Comparison of ENCODE assay signal across 11 cellular contexts in the genomic region with DNA sequence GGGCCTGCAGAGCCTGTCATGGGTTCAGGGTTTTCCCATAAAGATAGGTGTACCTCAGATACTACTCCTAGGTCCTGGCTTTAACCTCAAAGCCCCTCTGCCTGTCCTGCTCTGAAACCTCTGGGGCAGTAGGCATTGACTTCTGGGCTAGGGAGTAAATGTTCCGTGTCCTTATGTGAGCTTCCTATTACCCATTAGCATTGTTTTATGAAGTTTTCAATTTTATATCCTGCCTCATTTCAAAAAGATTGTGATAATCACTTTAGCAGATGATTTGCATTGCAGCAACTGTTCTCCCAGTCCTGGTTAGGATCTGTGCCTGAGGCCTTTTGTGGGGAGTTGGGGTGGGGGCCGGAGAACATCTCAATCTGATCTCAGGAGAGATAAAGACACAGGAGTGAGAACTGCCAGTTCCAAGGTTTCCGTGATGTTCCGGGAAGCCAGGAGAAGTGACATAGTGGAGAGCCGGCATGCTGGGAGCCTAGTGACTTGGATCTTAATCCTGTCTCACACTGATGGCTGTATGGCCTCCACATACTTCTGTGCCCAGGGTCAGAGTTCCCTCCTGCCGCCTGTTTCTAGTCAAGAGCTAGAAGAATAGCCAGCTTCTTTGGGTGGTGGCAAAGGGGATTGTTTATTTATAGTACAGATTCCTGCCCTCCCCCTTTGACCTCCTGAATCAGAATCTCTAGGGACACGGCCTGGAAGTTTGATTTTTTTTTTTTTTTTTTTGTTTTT. TPM values are rescaled to one million over a fixed set of nuclear protein-coding genes. Genes with fewer than 3 reads are reported as not detected.
DNase-seq lines count a peak whose midpoint lies in the region; ATAC-seq and TF ChIP-seq lines count a peak whose summit lies in the region.
"Had no signal": no experiment of that assay in that cellular context is flagged by ENCODE, and none has a peak within 500 bp of the region (broad histone marks: within the 10 kb centered on the region; RNA-seq: fewer than 3 reads in every experiment).

No MANE protein-coding gene starts in this region.

- H3K27ac Mint-ChIP-seq in stimulated activated naive B cell treated with anti-CD40 and anti-IgM and Interleukin-4, amounts not matched to agents 10 μg/mL and 1 μg/mL and 100 μg/mL, for 72 hours, result no peak overlapping the region
- H3K27ac Mint-ChIP-seq: memory B cell had no signal

- H3K36me3 ChIP-seq in stomach smooth muscle (ENCODE audit: control insufficient read depth in 2 of 2, insufficient read depth in 2 of 2, low read length in 2 of 2), result peaks cover 41 to 52% of the 10 kb centered on the region in 2 donors

- no peak overlapping the region for H3K4me3 ChIP-seq in cardiac fibroblast (replicated peaks in 1 of 2; ENCODE audit: low read depth in 2 of 2, low read length in 2 of 2)
- H3K4me3 ChIP-seq in stomach smooth muscle (ENCODE audit: low read length in 2 of 2), result peak overlapping the region; percentile 2 to 60

- H3K27ac ChIP-seq in stomach smooth muscle (ENCODE audit: low read length), result peak overlapping the region; percentile 98

- TF ChIP-seq CTCF in cardiac fibroblast (IDR thresholded peaks at IDR 0.05; ENCODE audit: low read depth, low read length), result no peak

- no peak overlapping the region for H3K4me3 Mint-ChIP-seq in stimulated activated naive B cell treated with anti-CD40 and anti-IgM and Interleukin-4, amounts not matched to agents 10 μg/mL and 1 μg/mL and 100 μg/mL, for 72 hours
- H3K4me3 Mint-ChIP-seq: memory B cell had no signal

- no peaks in the 10 kb centered on the region for H3K27me3 ChIP-seq in stomach smooth muscle (ENCODE audit: control insufficient read depth in 1 of 2, insufficient read depth in 2 of 2, low read length in 2 of 2)

- DNase-seq in HT-29 (ENCODE audit: low spot score) (peak; percentile 51), cardiac fibroblast (ENCODE audit: low read depth in 2 of 2) (peak; percentile 58 to 75), left kidney (ENCODE audit: low read depth, low spot score) (peak; percentile 57), SHP77 (lab: John Stamatoyannopoulos, UW) (no peak), midbrain (lab: John Stamatoyannopoulos, UW) (no peak)
- DNase-seq in activated T-cell treated with anti-CD3 and anti-CD28 coated beads, Interleukin-2, amount 50 U/mL, for 48 hours, result no peak
- no peak for DNase-seq in stimulated activated naive B cell treated with anti-CD40 and anti-IgM and Interleukin-4, amounts not matched to agents 10 μg/mL and 1 μg/mL and 100 μg/mL, for 72 hours
- DNase-seq: T-helper 1 cell had no signal

- H3K9ac ChIP-seq in stomach smooth muscle (ENCODE audit: low read length in 2 of 2), result peak overlapping the region; percentile 68 to 99

- H3K27me3 Mint-ChIP-seq in stimulated activated naive B cell treated with anti-CD40 and anti-IgM and Interleukin-4, amounts not matched to agents 10 μg/mL and 1 μg/mL and 100 μg/mL, for 72 hours, result no peaks in the 10 kb centered on the region
- H3K27me3 Mint-ChIP-seq: memory B cell had no signal

- H3K4me1 Mint-ChIP-seq in stimulated activated naive B cell treated with anti-CD40 and anti-IgM and Interleukin-4, amounts not matched to agents 10 μg/mL and 1 μg/mL and 100 μg/mL, for 72 hours, result peaks cover 5 to 13% of the 10 kb centered on the region in 2 donors

- H3K4me1 ChIP-seq in stomach smooth muscle (ENCODE audit: control insufficient read depth, insufficient read depth, low read length), result peaks cover 75% of the 10 kb centered on the region

- no peaks in the 10 kb centered on the region for H3K9me3 Mint-ChIP-seq in stimulated activated naive B cell treated with anti-CD40 and anti-IgM and Interleukin-4, amounts not matched to agents 10 μg/mL and 1 μg/mL and 100 μg/mL, for 72 hours
- H3K9me3 Mint-ChIP-seq: memory B cell had no signal

- ATAC-seq in stimulated activated naive B cell treated with anti-CD40 and anti-IgM and Interleukin-4, amounts not matched to agents 10 μg/mL and 1 μg/mL and 100 μg/mL, for 72 hours (replicated peaks), result no peak
- ATAC-seq: HCT116 had no signal

- no peaks in the 10 kb centered on the region for H3K9me3 ChIP-seq in stomach smooth muscle (ENCODE audit: control insufficient read depth in 2 of 2, low read length in 2 of 2)

- H3K36me3 Mint-ChIP-seq in stimulated activated naive B cell treated with anti-CD40 and anti-IgM and Interleukin-4, amounts not matched to agents 10 μg/mL and 1 μg/mL and 100 μg/mL, for 72 hours, result peaks cover 1 to 4% of the 10 kb centered on the region in 2 donors

RNA-seq across cellular contexts. Expression of gene TPM1, which starts 10.6 kb away (rescaled TPM):
- 155 and 197 TPM in 2 replicates for total RNA-seq in HT-29 (2014; rRNA removed; shearing (Covaris generic))

Comparison
In these comparisons a context has a peak if more than half of its experiments do, and no peak if none do; other contexts are left out.
1. DNase-seq: peak in HT-29 (single experiment), cardiac fibroblast (2 of 2) and left kidney (single experiment); none in activated T-cell treated with anti-CD3 and anti-CD28 coated beads, Interleukin-2, amount 50 U/mL, for 48 hours (0 of 2), stimulated activated naive B cell treated with anti-CD40 and anti-IgM and Interleukin-4, amounts not matched to agents 10 μg/mL and 1 μg/mL and 100 μg/mL, for 72 hours (single experiment), SHP77 (0 of 2) and midbrain (single experiment).
2. H3K4me3 ChIP-seq: peak in stomach smooth muscle (2 of 2); none in cardiac fibroblast (0 of 2).